2 cellular contexts compared by ENCODE assay signal in genomic region chr2:64874593-64874992, GRCh38.
TF ChIP-seq lines count a peak whose summit lies in the region.

No MANE protein-coding gene starts in this region.

TF ChIP-seq in HEK293, 187 proteins besides CTCF, POLR2A, EP300 and RAD21 (continued from another document):
- no peak for TF ChIP-seq PBX3 (CRISPR knock-in tag; IDR thresholded peaks at IDR 0.05)

TF ChIP-seq in K562, 482 proteins besides CTCF, POLR2A, EP300 and RAD21 (continued from another document):
- TF ChIP-seq AFF4 (CRISPR knock-in tag; IDR thresholded peaks at IDR 0.05): no peak
